In genomic region chr15:90064931-90065681, GRCh38 we compare ENCODE assay signal across 11 cellular contexts. TPM values are rescaled to one million over a fixed set of nuclear protein-coding genes. Genes with fewer than 3 reads are reported as not detected.
DNase-seq lines count a peak whose midpoint lies in the region; ATAC-seq and TF ChIP-seq lines count a peak whose summit lies in the region.
"Had no signal": no experiment of that assay in that cellular context is flagged by ENCODE, and none has a peak within 500 bp of the region (broad histone marks: within the 10 kb centered on the region; RNA-seq: fewer than 3 reads in every experiment).

No MANE protein-coding gene starts in this region.

- H3K4me1 ChIP-seq in iPS-20b (ENCODE audit: insufficient read depth, low read length), result peaks cover 35% of the 10 kb centered on the region; the same call in 1 of the 2 replicates
- peaks cover 49 to 52% of the 10 kb centered on the region in 2 donors for H3K4me1 ChIP-seq in gastrocnemius medialis

- H3K4me3 ChIP-seq in iPS-20b (ENCODE audit: low read length) (no peak overlapping the region), gastrocnemius medialis (peak overlapping the region; percentile 1 to 28 (median 13))

- H3K36me3 ChIP-seq in iPS-20b (ENCODE audit: insufficient read depth, low read depth, low read length) (peaks cover 10% of the 10 kb centered on the region), gastrocnemius medialis (no peaks in the 10 kb centered on the region)

- peak overlapping the region; percentile 13 for H3K27ac ChIP-seq in adipose tissue (ENCODE audit: low read depth, low read length)
- H3K27ac ChIP-seq in iPS-20b (ENCODE audit: low read length), result no peak overlapping the region
- peak overlapping the region; percentile 77 to 89 (median 82) for H3K27ac ChIP-seq in gastrocnemius medialis

- H3K36me3 Mint-ChIP-seq in Calu3 (ENCODE audit: insufficient read depth, unreplicated experiment), result peaks cover 5% of the 10 kb centered on the region

- DNase-seq in ELF-1 (ENCODE audit: low read depth, low spot score), result peak; percentile 30
- DNase-seq in gastrocnemius medialis, result peak; percentile 29 to 56
- no peak for DNase-seq in activated CD4-positive, alpha-beta T cell treated with anti-CD3 and anti-CD28 coated beads, Interleukin-2, amount 50 U/mL, for 1 hour
- no peak for DNase-seq in Calu3
- no peak for DNase-seq in activated T-cell treated with anti-CD3 and anti-CD28 coated beads, Interleukin-2, amount 50 U/mL, for 48 hours
- DNase-seq: activated naive CD8-positive, alpha-beta T cell treated with anti-CD3 and anti-CD28 coated beads for 36 hours; NCI-H524 had no signal

- BruUV-seq in Calu3 (replicated peaks; lab: Mats Ljungman, UMichigan), result no TSS peak

- no peaks in the 10 kb centered on the region for H3K27me3 ChIP-seq in iPS-20b (ENCODE audit: insufficient read depth, low read length)
- H3K27me3 ChIP-seq in gastrocnemius medialis, result no peaks in the 10 kb centered on the region

- peak in 1 of 2 donors; percentile 17 for TF ChIP-seq POLR2A in gastrocnemius medialis (IDR thresholded peaks at IDR 0.05)

- intact Hi-C loops in gastrocnemius medialis (cut with DNase I; ENCODE audit: low total_unique reads) (no loop called here), Calu3 (cut with micrococcal nuclease; ENCODE audit: unreplicated experiment) (no loop called here)

- no peaks in the 10 kb centered on the region for H3K9me3 ChIP-seq in iPS-20b (ENCODE audit: insufficient read depth, low read depth, low read length)
- H3K9me3 ChIP-seq in gastrocnemius medialis, result no peaks in the 10 kb centered on the region

- CTCF ChIA-PET in Calu3 (lab: Charles Lee), result interaction anchor here (0.6 to 0.8 kb wide), 2 partner anchors 53 to 409 kb away, joined by 3 to 6 read pairs; no protein-coding TSS in a partner anchor

- no peaks in the 10 kb centered on the region for H3K27me3 Mint-ChIP-seq in Calu3 (ENCODE audit: unreplicated experiment)
- H3K27me3 Mint-ChIP-seq: activated naive CD8-positive, alpha-beta T cell treated with anti-CD3 and anti-CD28 coated beads for 36 hours; CD4-positive, alpha-beta memory T cell had no signal

- H3K27ac Mint-ChIP-seq in Calu3 (ENCODE audit: unreplicated experiment), result no peak overlapping the region
- H3K27ac Mint-ChIP-seq: activated naive CD8-positive, alpha-beta T cell treated with anti-CD3 and anti-CD28 coated beads for 36 hours had no signal

- 40 to 61% (median 41%) methylated on average over 30 of the region's 30 CpGs for WGBS in adipose tissue, 3 donors

- H3K9ac ChIP-seq in iPS-20b (ENCODE audit: low read depth, low read length), result peak overlapping the region; percentile 4; the same call in 1 of the 2 replicates

- ATAC-seq in gastrocnemius medialis (peak; percentile 49 to 74), GM18870 (IDR thresholded peaks at IDR 0.05; ENCODE audit: unreplicated experiment) (no peak)

- in situ Hi-C loops in gastrocnemius medialis (cut with MboI; ENCODE audit: low sequenced_read_pairs in 4 of 4), result no loop called here

- no peaks in the 10 kb centered on the region for H3K9me3 Mint-ChIP-seq in Calu3 (ENCODE audit: low read depth, unreplicated experiment)
- H3K9me3 Mint-ChIP-seq: activated naive CD8-positive, alpha-beta T cell treated with anti-CD3 and anti-CD28 coated beads for 36 hours; CD4-positive, alpha-beta memory T cell had no signal

- H3K4me3 Mint-ChIP-seq in Calu3 (ENCODE audit: low read depth, unreplicated experiment), result no peak overlapping the region
- H3K4me3 Mint-ChIP-seq: activated naive CD8-positive, alpha-beta T cell treated with anti-CD3 and anti-CD28 coated beads for 36 hours; CD4-positive, alpha-beta memory T cell had no signal

- TF ChIP-seq CTCF in gastrocnemius medialis (IDR thresholded peaks at IDR 0.05 in 4 of 5, conservative IDR thresholded peaks at IDR 0.05 in 1 of 5), result no peak
- no peak for TF ChIP-seq CTCF in Calu3 (IDR thresholded peaks at IDR 0.05; ENCODE audit: unreplicated experiment)

- H3K4me1 Mint-ChIP-seq in Calu3 (ENCODE audit: low read depth, unreplicated experiment), result no peaks in the 10 kb centered on the region

RNA-seq across cellular contexts. Expression of gene IDH2, which starts 37.2 kb away (rescaled TPM):
- polyA plus RNA-seq in adipose tissue, result 100 to 1,000 TPM in 1 of 3 donors, 10 to 100 TPM in 2; 26.3 to 144 (median 91.9) TPM
- total RNA-seq in gastrocnemius medialis (100 to 1,000 TPM; 349 to 547 (median 423) TPM), Calu3 (2022) (96.1 and 108 TPM in 2 replicates)

Comparison
In these comparisons a context has a peak if more than half of its experiments do, and no peak if none do; other contexts are left out.
1. DNase-seq: peak in ELF-1 (single experiment) and gastrocnemius medialis (2 of 2); none in activated CD4-positive, alpha-beta T cell treated with anti-CD3 and anti-CD28 coated beads, Interleukin-2, amount 50 U/mL, for 1 hour (single experiment), Calu3 (single experiment) and activated T-cell treated with anti-CD3 and anti-CD28 coated beads, Interleukin-2, amount 50 U/mL, for 48 hours (0 of 2).